Comparison of ENCODE assay signal across 23 cellular contexts in the genomic region with DNA sequence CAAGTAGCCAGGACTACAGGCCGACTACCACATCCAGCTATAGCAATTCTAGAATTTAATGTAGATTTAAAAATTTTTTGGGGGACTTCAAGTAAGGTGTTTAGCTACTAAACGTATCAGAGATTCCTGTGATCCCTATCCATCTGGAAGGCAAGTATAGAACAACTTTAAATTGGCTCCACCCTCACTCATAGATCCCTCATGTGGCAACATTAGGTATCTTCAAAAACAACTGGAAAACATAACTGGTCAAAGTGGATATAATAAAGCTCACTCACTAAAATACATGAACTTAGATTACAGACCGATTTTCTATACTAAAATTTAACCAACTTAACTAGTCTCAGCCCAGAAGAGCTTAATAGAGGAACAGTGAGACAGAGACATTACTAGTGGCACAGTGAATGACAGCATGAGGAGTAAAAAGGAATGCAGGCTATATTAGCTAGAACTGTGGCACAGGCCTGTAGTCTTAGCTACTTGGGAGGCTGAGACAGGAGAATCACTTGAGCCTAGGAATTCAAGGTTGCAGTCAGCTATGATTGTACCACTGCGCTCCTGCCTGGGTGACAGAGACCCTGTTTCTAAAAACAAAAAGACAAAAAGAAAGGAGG. TPM values are rescaled to one million over a fixed set of nuclear protein-coding genes. Genes with fewer than 3 reads are reported as not detected.
DNase-seq lines count a peak whose midpoint lies in the region; ATAC-seq and TF ChIP-seq lines count a peak whose summit lies in the region.
"Had no signal": no experiment of that assay in that cellular context is flagged by ENCODE, and none has a peak within 500 bp of the region (broad histone marks: within the 10 kb centered on the region; RNA-seq: fewer than 3 reads in every experiment).

No MANE protein-coding gene starts in this region.

- no peaks in the 10 kb centered on the region for H3K9me2 ChIP-seq in HCT116 (ENCODE audit: insufficient read depth)

- TF ChIP-seq POLR2A in HCT116 (IDR thresholded peaks at IDR 0.05; ENCODE audit: borderline replicate concordance, extremely low read depth, insufficient read depth, insufficient read length): no peak

- DNase-seq in activated CD8-positive, alpha-beta memory T cell treated with anti-CD3 and anti-CD28 coated beads, Interleukin-2, amount 10 ng/mL, durations not matched to agents 7 days and 5 days: no peak
- DNase-seq in activated CD8-positive, alpha-beta memory T cell treated with anti-CD3 and anti-CD28 coated beads, Interleukin-2, amount 50 U/mL, for 48 hours: no peak
- DNase-seq in HCT116 (ENCODE audit: low read depth, low spot score) (no peak), middle frontal gyrus (ENCODE audit: extremely low spot score, low spot score) (no peak), WERI-Rb-1 (no peak)
- DNase-seq in naive thymus-derived CD8-positive, alpha-beta T cell: no peak
- DNase-seq: activated CD4-positive, alpha-beta T cell treated with anti-CD3 and anti-CD28 coated beads, Interleukin-2, amount 50 U/mL, for 48 hours; anterior cingulate cortex; DMS79; effector memory CD4-positive, alpha-beta T cell; glutamatergic neuron; left lung; NCI-H1105 treated with DMSO at 0.1 percent for 48 hours; NCI-H2107; NCI-H510A treated with DMSO at 0.1 percent for 48 hours; nucleus accumbens; retina; stimulated activated CD4-positive, alpha-beta T cell treated with anti-CD3 and anti-CD28 coated beads, Interleukin-12 subunit alpha, Interleukin-12 subunit beta, amount 100 ng/mL, for 4 hours; stimulated activated CD8-positive, alpha-beta memory T cell treated with anti-CD3 and anti-CD28 coated beads, Interleukin-4, amount 100 ng/mL, for 48 hours; SW 1271 had no signal

- CTCF ChIA-PET in activated CD8-positive, alpha-beta memory T cell treated with anti-CD3 and anti-CD28 coated beads, Interleukin-2, amount 10 ng/mL, durations not matched to agents 7 days and 5 days (lab: Charles Lee): interaction anchor here (1.0 to 3.4 kb wide), 4 partner anchors 9 to 108 kb away, joined by 3 to 21 read pairs (median 4); no protein-coding TSS in a partner anchor
- CTCF ChIA-PET in HCT116 (lab: Charles Lee): interaction anchor here (0.9 to 2.1 kb wide), 2 partner anchors 10 to 112 kb away, joined by 3 to 14 read pairs; no protein-coding TSS in a partner anchor

- no TSS peak for BruUV-seq in HCT116 (replicated peaks; lab: Mats Ljungman, UMichigan)

- H3K9ac ChIP-seq in HCT116 (ENCODE audit: low read length): no peak overlapping the region

- POLR2A ChIA-PET in HCT116 (lab: Charles Lee): interaction anchor here (0.8 kb wide), 1 partner anchor 13 kb away, joined by 3 read pairs; no protein-coding TSS in a partner anchor
- POLR2A ChIA-PET in naive thymus-derived CD8-positive, alpha-beta T cell (lab: Charles Lee): interaction anchor here (0.8 kb wide), 2 partner anchors 11 to 15 kb away, joined by 3 read pairs; a partner anchor contains a TSS

- H3K36me3 ChIP-seq in HCT116 (ENCODE audit: control insufficient read depth in 1 of 2, insufficient read depth in 2 of 2, low read length in 2 of 2) (peaks cover 7 to 12% of the 10 kb centered on the region in 2 experiments; a peak in 3 of 4 replicates), WERI-Rb-1 (peaks cover 57% of the 10 kb centered on the region)
- H3K36me3 ChIP-seq: vagina had no signal

- RAD21 ChIA-PET in HCT116 (lab: Charles Lee; ENCODE audit: low non-redundant PET in 1 of 2, low total read pairs in 2 of 2, uncharacterized antibody in 2 of 2, unreplicated experiment in 2 of 2): no interaction called here

- H3K27ac ChIP-seq in HCT116 (ENCODE audit: low read depth, low read length) (no peak overlapping the region), WERI-Rb-1 (no peak overlapping the region)
- H3K27ac ChIP-seq: left lung, vagina had no signal

- peaks cover 29% of the 10 kb centered on the region for H3K36me3 Mint-ChIP-seq in activated CD8-positive, alpha-beta memory T cell treated with anti-CD3 and anti-CD28 coated beads, Interleukin-2, amount 10 ng/mL, durations not matched to agents 7 days and 5 days
- H3K36me3 Mint-ChIP-seq in activated T-helper 17 cell treated with anti-CD3 and anti-CD28 coated beads, Interleukin-2, amount 50 U/mL, for 72 hours (ENCODE audit: low read depth): peaks cover 49% of the 10 kb centered on the region
- H3K36me3 Mint-ChIP-seq in naive thymus-derived CD8-positive, alpha-beta T cell: peaks cover 9 to 26% (median 11%) of the 10 kb centered on the region in 3 donors

- peaks cover 30% of the 10 kb centered on the region; the same call in 1 of the 2 replicates for H4K20me1 ChIP-seq in HCT116 (ENCODE audit: insufficient read depth)

- H3K27me3 ChIP-seq in HCT116 (ENCODE audit: insufficient read depth, low read length) (no peaks in the 10 kb centered on the region), WERI-Rb-1 (ENCODE audit: insufficient read depth, low read depth, severe bottlenecking) (no peaks in the 10 kb centered on the region)
- H3K27me3 ChIP-seq: left lung, vagina had no signal

- intact Hi-C loops in HCT116 (cut with micrococcal nuclease): no loop called here

- H3K4me1 Mint-ChIP-seq in activated CD8-positive, alpha-beta memory T cell treated with anti-CD3 and anti-CD28 coated beads, Interleukin-2, amount 10 ng/mL, durations not matched to agents 7 days and 5 days: peaks cover 43% of the 10 kb centered on the region
- H3K4me1 Mint-ChIP-seq in activated T-helper 17 cell treated with anti-CD3 and anti-CD28 coated beads, Interleukin-2, amount 50 U/mL, for 72 hours: peaks cover 33% of the 10 kb centered on the region
- H3K4me1 Mint-ChIP-seq in naive thymus-derived CD8-positive, alpha-beta T cell: peaks cover 35 to 83% (median 73%) of the 10 kb centered on the region in 4 donors

- no peaks in the 10 kb centered on the region for H3K27me3 Mint-ChIP-seq in activated CD8-positive, alpha-beta memory T cell treated with anti-CD3 and anti-CD28 coated beads, Interleukin-2, amount 10 ng/mL, durations not matched to agents 7 days and 5 days
- H3K27me3 Mint-ChIP-seq in activated T-helper 17 cell treated with anti-CD3 and anti-CD28 coated beads, Interleukin-2, amount 50 U/mL, for 72 hours: no peaks in the 10 kb centered on the region
- H3K27me3 Mint-ChIP-seq in naive thymus-derived CD8-positive, alpha-beta T cell: no peaks in the 10 kb centered on the region

- no peak overlapping the region for H3K4me2 ChIP-seq in HCT116 (ENCODE audit: low read length)

- H3K4me3 ChIP-seq in HCT116 (replicated peaks in 1 of 2; ENCODE audit: low read depth in 1 of 2, low read length in 2 of 2) (no peak overlapping the region), WERI-Rb-1 (ENCODE audit: low read depth, low read length) (no peak overlapping the region)
- H3K4me3 ChIP-seq: left lung, vagina had no signal

- no peak for TF ChIP-seq CTCF in HCT116 (IDR thresholded peaks at IDR 0.05 in 2 of 3, conservative IDR thresholded peaks at IDR 0.05 in 1 of 3; ENCODE audit: borderline replicate concordance in 1 of 3, insufficient read depth in 1 of 3, low read depth in 2 of 3, low read length in 2 of 3)
- no peak for TF ChIP-seq CTCF in WERI-Rb-1 (IDR thresholded peaks at IDR 0.05; ENCODE audit: low read depth, low read length)

- H3K4me3 Mint-ChIP-seq in activated CD8-positive, alpha-beta memory T cell treated with anti-CD3 and anti-CD28 coated beads, Interleukin-2, amount 10 ng/mL, durations not matched to agents 7 days and 5 days: no peak overlapping the region
- H3K4me3 Mint-ChIP-seq in activated T-helper 17 cell treated with anti-CD3 and anti-CD28 coated beads, Interleukin-2, amount 50 U/mL, for 72 hours: peak overlapping the region; percentile 3
- H3K4me3 Mint-ChIP-seq in naive thymus-derived CD8-positive, alpha-beta T cell: peak overlapping the region in 4 of 10 donors; percentile 2 to 71 (median 19)

- peaks cover 0 to 8% of the 10 kb centered on the region in 2 experiments; a peak in 1 of 4 replicates for H3K4me1 ChIP-seq in HCT116 (ENCODE audit: control insufficient read depth in 1 of 2, insufficient read depth in 2 of 2, low read length in 2 of 2)

- no peak for ATAC-seq in activated CD8-positive, alpha-beta memory T cell treated with anti-CD3 and anti-CD28 coated beads, Interleukin-2, amount 10 ng/mL, durations not matched to agents 7 days and 5 days
- ATAC-seq in HCT116 (peak; percentile 61), GM18907 (IDR thresholded peaks at IDR 0.05; ENCODE audit: unreplicated experiment) (no peak)
- no peak for ATAC-seq in activated T-helper 17 cell treated with anti-CD3 and anti-CD28 coated beads, Interleukin-2, amount 50 U/mL, for 72 hours (replicated peaks)
- no peak for ATAC-seq in naive thymus-derived CD8-positive, alpha-beta T cell
- ATAC-seq: left lung had no signal

- H3K9me3 ChIP-seq in HCT116 (ENCODE audit: control insufficient read depth in 1 of 2, insufficient read depth in 1 of 2, low read depth in 1 of 2, low read length in 2 of 2) (no peaks in the 10 kb centered on the region), WERI-Rb-1 (ENCODE audit: severe bottlenecking) (no peaks in the 10 kb centered on the region)
- H3K9me3 ChIP-seq: left lung, vagina had no signal

- no peak for TF ChIP-seq RAD21 in HCT116 (IDR thresholded peaks at IDR 0.05; ENCODE audit: low read depth)

- H2AFZ ChIP-seq in HCT116 (ENCODE audit: low read depth, low read length, poor library complexity, severe bottlenecking): no peak overlapping the region

- peaks cover 100% of the 10 kb centered on the region for H3K79me2 ChIP-seq in HCT116 (ENCODE audit: insufficient read depth, low read length)

- peak overlapping the region; percentile 56 for H3K27ac Mint-ChIP-seq in activated CD8-positive, alpha-beta memory T cell treated with anti-CD3 and anti-CD28 coated beads, Interleukin-2, amount 10 ng/mL, durations not matched to agents 7 days and 5 days
- peak overlapping the region; percentile 31 for H3K27ac Mint-ChIP-seq in activated T-helper 17 cell treated with anti-CD3 and anti-CD28 coated beads, Interleukin-2, amount 50 U/mL, for 72 hours
- peak overlapping the region in 8 of 10 donors; percentile 1 to 87 (median 43) for H3K27ac Mint-ChIP-seq in naive thymus-derived CD8-positive, alpha-beta T cell

- H3K9me3 Mint-ChIP-seq in activated CD8-positive, alpha-beta memory T cell treated with anti-CD3 and anti-CD28 coated beads, Interleukin-2, amount 10 ng/mL, durations not matched to agents 7 days and 5 days (ENCODE audit: low read depth): no peaks in the 10 kb centered on the region
- no peaks in the 10 kb centered on the region for H3K9me3 Mint-ChIP-seq in activated T-helper 17 cell treated with anti-CD3 and anti-CD28 coated beads, Interleukin-2, amount 50 U/mL, for 72 hours
- peaks cover 0 to 2% (median 0%) of the 10 kb centered on the region in 9 donors for H3K9me3 Mint-ChIP-seq in naive thymus-derived CD8-positive, alpha-beta T cell

TF ChIP-seq in HCT116, 20 proteins besides CTCF, POLR2A, EP300 and RAD21 (continues in another document):
- TF ChIP-seq SIN3A (IDR thresholded peaks at IDR 0.05; ENCODE audit: low read depth): no peak
- TF ChIP-seq EGR1 (IDR thresholded peaks at IDR 0.05; ENCODE audit: low read depth): no peak

RNA-seq across cellular contexts. Expression of a gene that starts 14.7 kb away (rescaled TPM):
- total RNA-seq in activated CD8-positive, alpha-beta memory T cell treated with anti-CD3 and anti-CD28 coated beads, Interleukin-2, amount 10 ng/mL, durations not matched to agents 7 days and 5 days: 10 to 100 TPM; 83.8 to 97.9 TPM
- 51.6 TPM for total RNA-seq in HCT116 (2021; ENCODE audit: unreplicated experiment)
- 14.7 and 18.5 TPM in 2 replicates for polyA plus RNA-seq in HCT116 (2012)
- total RNA-seq in activated T-helper 17 cell treated with anti-CD3 and anti-CD28 coated beads, Interleukin-2, amount 50 U/mL, for 72 hours: 10 to 100 TPM; 79.5 to 83.7 TPM
- 10 to 100 TPM; 59.3 to 62.0 TPM for total RNA-seq in naive thymus-derived CD8-positive, alpha-beta T cell
- polyA plus RNA-seq in naive thymus-derived CD8-positive, alpha-beta T cell: 1 to 10 TPM; 2.9 to 3.5 (median 3.3) TPM
